12 cellular contexts compared by ENCODE assay signal in the genomic region with DNA sequence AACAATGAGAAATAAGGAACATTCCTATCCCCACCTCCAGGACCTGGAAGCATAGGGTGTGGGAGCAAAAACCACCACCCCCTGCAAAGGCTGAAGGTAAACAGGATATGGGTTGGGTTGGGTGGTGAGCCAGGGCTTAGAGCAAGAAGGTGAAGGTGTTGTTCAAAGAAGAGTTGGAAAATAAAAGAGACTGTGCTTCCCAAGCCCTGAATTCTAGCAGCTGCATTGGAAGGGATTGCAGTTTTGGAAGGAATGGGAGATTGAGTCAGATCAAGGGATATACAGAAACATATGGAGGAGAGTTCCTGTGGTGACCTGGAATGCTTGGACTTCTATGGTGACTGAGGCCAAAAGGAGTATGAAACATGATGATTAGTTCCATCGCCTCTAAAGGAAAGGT. TPM values are rescaled to one million over a fixed set of nuclear protein-coding genes. Genes with fewer than 3 reads are reported as not detected.
DNase-seq lines count a peak whose midpoint lies in the region; ATAC-seq, FAIRE-seq and TF ChIP-seq lines count a peak whose summit lies in the region.
"Had no signal": no experiment of that assay in that cellular context is flagged by ENCODE, and none has a peak within 500 bp of the region (broad histone marks: within the 10 kb centered on the region; RNA-seq: fewer than 3 reads in every experiment).

No MANE protein-coding gene starts in this region.

- TF ChIP-seq CTCF in HCT116 (IDR thresholded peaks at IDR 0.05 in 2 of 3, conservative IDR thresholded peaks at IDR 0.05 in 1 of 3; ENCODE audit: borderline replicate concordance in 1 of 3, insufficient read depth in 1 of 3, low read depth in 2 of 3, low read length in 2 of 3), result no peak
- no peak for TF ChIP-seq CTCF in astrocyte (IDR thresholded peaks at IDR 0.05; ENCODE audit: insufficient read depth, low read depth, low read length)
- TF ChIP-seq CTCF in foreskin keratinocyte (conservative IDR thresholded peaks at IDR 0.05), result no peak
- TF ChIP-seq CTCF in sigmoid colon (IDR thresholded peaks at IDR 0.05), result no peak

- H3K4me1 Mint-ChIP-seq in astrocyte (ENCODE audit: low read depth, unreplicated experiment), result no peaks in the 10 kb centered on the region
- H3K4me1 Mint-ChIP-seq in stimulated activated memory B cell treated with anti-CD40 and anti-IgM and Interleukin-4, amounts not matched to agents 10 μg/mL and 1 μg/mL and 100 μg/mL, for 72 hours, result no peaks in the 10 kb centered on the region

- H3K79me2 ChIP-seq in HCT116 (ENCODE audit: insufficient read depth, low read length) (peaks cover 33% of the 10 kb centered on the region), astrocyte (ENCODE audit: insufficient read depth, low read length) (no peaks in the 10 kb centered on the region)

- BruUV-seq in HCT116 (replicated peaks; lab: Mats Ljungman, UMichigan), result no TSS peak

- no peaks in the 10 kb centered on the region for H3K9me3 Mint-ChIP-seq in astrocyte (ENCODE audit: unreplicated experiment)
- no peaks in the 10 kb centered on the region for H3K9me3 Mint-ChIP-seq in stimulated activated memory B cell treated with anti-CD40 and anti-IgM and Interleukin-4, amounts not matched to agents 10 μg/mL and 1 μg/mL and 100 μg/mL, for 72 hours
- H3K9me3 Mint-ChIP-seq: naive thymus-derived CD8-positive, alpha-beta T cell had no signal

- WGBS in sigmoid colon, 2 donors, result 83 to 97% methylated on average over 1 of the region's 1 CpG

- peak overlapping the region; percentile 92 for H3K27ac ChIP-seq in HCT116 (ENCODE audit: low read depth, low read length)
- H3K27ac ChIP-seq in astrocyte (ENCODE audit: low read depth, low read length), result peak overlapping the region; percentile 74
- H3K27ac ChIP-seq in foreskin keratinocyte, result no peak overlapping the region
- H3K27ac ChIP-seq in sigmoid colon, result no peak overlapping the region
- H3K27ac ChIP-seq: thoracic aorta had no signal

- H3K27ac Mint-ChIP-seq in astrocyte (ENCODE audit: unreplicated experiment), result no peak overlapping the region
- H3K27ac Mint-ChIP-seq in stimulated activated memory B cell treated with anti-CD40 and anti-IgM and Interleukin-4, amounts not matched to agents 10 μg/mL and 1 μg/mL and 100 μg/mL, for 72 hours, result no peak overlapping the region
- H3K27ac Mint-ChIP-seq: naive thymus-derived CD8-positive, alpha-beta T cell had no signal

- no peaks in the 10 kb centered on the region for H3K9me3 ChIP-seq in HCT116 (ENCODE audit: control insufficient read depth in 1 of 2, insufficient read depth in 1 of 2, low read depth in 1 of 2, low read length in 2 of 2)
- H3K9me3 ChIP-seq in astrocyte (ENCODE audit: insufficient read depth, low read depth, low read length), result no peaks in the 10 kb centered on the region
- no peaks in the 10 kb centered on the region for H3K9me3 ChIP-seq in sigmoid colon
- H3K9me3 ChIP-seq: thoracic aorta had no signal

- H3K9ac ChIP-seq in HCT116 (ENCODE audit: low read length) (peak overlapping the region; percentile 60), astrocyte (ENCODE audit: low read length) (no peak overlapping the region)

- RAD21 ChIA-PET in HCT116 (lab: Charles Lee; ENCODE audit: low non-redundant PET in 1 of 2, low total read pairs in 2 of 2, uncharacterized antibody in 2 of 2, unreplicated experiment in 2 of 2), result no interaction called here

- H4K20me1 ChIP-seq in HCT116 (ENCODE audit: insufficient read depth) (no peaks in the 10 kb centered on the region), astrocyte (ENCODE audit: insufficient read depth, low read length) (no peaks in the 10 kb centered on the region)

- intact Hi-C loops in HCT116 (cut with micrococcal nuclease), result loop anchor here (2.0 kb wide), 1 partner anchor 93 kb away; no protein-coding TSS in a partner anchor
- intact Hi-C loops in sigmoid colon (cut with DNase I), result no loop called here

- H3K36me3 ChIP-seq in HCT116 (ENCODE audit: control insufficient read depth in 1 of 2, insufficient read depth in 2 of 2, low read length in 2 of 2) (no peaks in the 10 kb centered on the region), astrocyte (ENCODE audit: insufficient read depth, low read length) (no peaks in the 10 kb centered on the region), sigmoid colon (no peaks in the 10 kb centered on the region)
- H3K36me3 ChIP-seq: thoracic aorta had no signal

- TF ChIP-seq RAD21 in HCT116 (IDR thresholded peaks at IDR 0.05; ENCODE audit: low read depth), result 0 out of 2 replicates have a peak, but pooled peaks have one; percentile 11

- H3K4me2 ChIP-seq in HCT116 (ENCODE audit: low read length), result peak overlapping the region; percentile 77
- H3K4me2 ChIP-seq in astrocyte (ENCODE audit: low read length), result peak overlapping the region; percentile 58

- ATAC-seq in HCT116 (peak; percentile 79), foreskin keratinocyte (peak; percentile 25), HG03565 (IDR thresholded peaks at IDR 0.05; ENCODE audit: unreplicated experiment) (no peak)
- ATAC-seq in stimulated activated memory B cell treated with anti-CD40 and anti-IgM and Interleukin-4, amounts not matched to agents 10 μg/mL and 1 μg/mL and 100 μg/mL, for 72 hours, result no peak

- peak; percentile 77 for DNase-seq in AG20443 (ENCODE audit: low spot score)
- DNase-seq in HCT116 (ENCODE audit: low read depth, low spot score), result peak; percentile 73
- DNase-seq in astrocyte (ENCODE audit: low read depth), result peak; percentile 96
- peak in 1 of 2 donors; percentile 39 for DNase-seq in foreskin keratinocyte
- DNase-seq in NCI-H128 (lab: John Stamatoyannopoulos, UW; ENCODE audit: unreplicated experiment), result no peak
- DNase-seq in sigmoid colon, result no peak
- DNase-seq: activated naive CD4-positive, alpha-beta T cell treated with Interleukin-2 at 50 U/mL for 16 hours had no signal

- no peak for FAIRE-seq in astrocyte (lab: Jason Lieb, UNC)
- FAIRE-seq: RCC 7860 had no signal

- H3K4me3 Mint-ChIP-seq in astrocyte (ENCODE audit: unreplicated experiment), result no peak overlapping the region
- no peak overlapping the region for H3K4me3 Mint-ChIP-seq in stimulated activated memory B cell treated with anti-CD40 and anti-IgM and Interleukin-4, amounts not matched to agents 10 μg/mL and 1 μg/mL and 100 μg/mL, for 72 hours
- H3K4me3 Mint-ChIP-seq: naive thymus-derived CD8-positive, alpha-beta T cell had no signal

- H2AFZ ChIP-seq in HCT116 (ENCODE audit: low read depth, low read length, poor library complexity, severe bottlenecking) (no peak overlapping the region), astrocyte (ENCODE audit: low read depth, low read length) (no peak overlapping the region)

- TF ChIP-seq POLR2A in HCT116 (IDR thresholded peaks at IDR 0.05; ENCODE audit: borderline replicate concordance, extremely low read depth, insufficient read depth, insufficient read length) (no peak), sigmoid colon (IDR thresholded peaks at IDR 0.05) (no peak)

- H3K36me3 Mint-ChIP-seq in astrocyte (ENCODE audit: low read depth, unreplicated experiment), result no peaks in the 10 kb centered on the region
- H3K36me3 Mint-ChIP-seq in stimulated activated memory B cell treated with anti-CD40 and anti-IgM and Interleukin-4, amounts not matched to agents 10 μg/mL and 1 μg/mL and 100 μg/mL, for 72 hours, result no peaks in the 10 kb centered on the region
- H3K36me3 Mint-ChIP-seq: naive thymus-derived CD8-positive, alpha-beta T cell had no signal

- POLR2A ChIA-PET in HCT116 (lab: Charles Lee), result interaction anchor here (0.6 to 8.5 kb wide), 11 partner anchors 11 to 216 kb away, joined by 3 to 71 read pairs (median 6); no protein-coding TSS in a partner anchor

- H3K4me1 ChIP-seq in HCT116 (ENCODE audit: control insufficient read depth in 1 of 2, insufficient read depth in 2 of 2, low read length in 2 of 2) (peaks cover 69 to 86% of the 10 kb centered on the region in 2 experiments), astrocyte (ENCODE audit: insufficient read depth, low read length) (peaks cover 26% of the 10 kb centered on the region), foreskin keratinocyte (peaks cover 24% of the 10 kb centered on the region), sigmoid colon (no peaks in the 10 kb centered on the region)

- no peaks in the 10 kb centered on the region for H3K9me2 ChIP-seq in HCT116 (ENCODE audit: insufficient read depth)

- CTCF ChIA-PET in HCT116 (lab: Charles Lee), result interaction anchor here (3.0 kb wide), 1 partner anchor 11 kb away, joined by 8 read pairs; no protein-coding TSS in a partner anchor

- no peaks in the 10 kb centered on the region for H3K27me3 Mint-ChIP-seq in astrocyte (ENCODE audit: low read depth, unreplicated experiment)
- H3K27me3 Mint-ChIP-seq in stimulated activated memory B cell treated with anti-CD40 and anti-IgM and Interleukin-4, amounts not matched to agents 10 μg/mL and 1 μg/mL and 100 μg/mL, for 72 hours, result no peaks in the 10 kb centered on the region
- H3K27me3 Mint-ChIP-seq: naive thymus-derived CD8-positive, alpha-beta T cell had no signal

- H3K27me3 ChIP-seq in HCT116 (ENCODE audit: insufficient read depth, low read length), result no peaks in the 10 kb centered on the region
- no peaks in the 10 kb centered on the region for H3K27me3 ChIP-seq in astrocyte (ENCODE audit: insufficient read depth, low read length)
- no peaks in the 10 kb centered on the region for H3K27me3 ChIP-seq in foreskin keratinocyte
- no peaks in the 10 kb centered on the region for H3K27me3 ChIP-seq in sigmoid colon

- no peak for TF ChIP-seq EP300 in sigmoid colon (IDR thresholded peaks at IDR 0.05)

- H3K4me3 ChIP-seq in HCT116 (replicated peaks in 1 of 2; ENCODE audit: low read depth in 1 of 2, low read length in 2 of 2) (peak overlapping the region; percentile 19 to 44), astrocyte (ENCODE audit: insufficient read depth, low read depth, low read length) (no peak overlapping the region), sigmoid colon (no peak overlapping the region)
- H3K4me3 ChIP-seq: thoracic aorta had no signal

TF ChIP-seq in HCT116, 20 proteins besides CTCF, POLR2A, EP300 and RAD21 (continues in another document):
- TF ChIP-seq ZFX (IDR thresholded peaks at IDR 0.05), result no peak
- peak; percentile 38; the same call in 1 of the 2 replicates for TF ChIP-seq CEBPB (IDR thresholded peaks at IDR 0.05; ENCODE audit: low read depth)
- TF ChIP-seq ZNF274 (IDR thresholded peaks at IDR 0.05; ENCODE audit: low read depth, low read length), result no peak
- TF ChIP-seq FOSL1 (IDR thresholded peaks at IDR 0.05; ENCODE audit: low read depth), result 0 out of 2 replicates have a peak, but pooled peaks have one; percentile 16
- TF ChIP-seq SP1 (IDR thresholded peaks at IDR 0.05; ENCODE audit: low read depth), result peak; percentile 91
- TF ChIP-seq EZH2 (IDR thresholded peaks at IDR 0.05), result no peak
- TF ChIP-seq, protein P1, sequence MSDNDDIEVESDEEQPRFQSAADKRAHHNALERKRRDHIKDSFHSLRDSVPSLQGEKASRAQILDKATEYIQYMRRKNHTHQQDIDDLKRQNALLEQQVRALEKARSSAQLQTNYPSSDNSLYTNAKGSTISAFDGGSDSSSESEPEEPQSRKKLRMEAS (IDR thresholded peaks at IDR 0.05), result no peak
- TF ChIP-seq SIN3A (IDR thresholded peaks at IDR 0.05; ENCODE audit: low read depth), result peak; percentile 13; the same call in 1 of the 2 replicates

RNA-seq across cellular contexts. Expression of gene MTAP, which starts 24.7 kb away (rescaled TPM):
- total RNA-seq in HCT116 (2021; ENCODE audit: unreplicated experiment) (326 TPM), astrocyte (43.8 and 56.1 TPM in 2 replicates), foreskin keratinocyte (61.9 and 64.3 TPM in 2 replicates), sigmoid colon (10 to 100 TPM; 19.9 to 28.5 (median 23.7) TPM)
- polyA plus RNA-seq in HCT116 (2012), result 76.1 and 98.0 TPM in 2 replicates
- polyA plus RNA-seq in foreskin keratinocyte (24.6 and 29.9 TPM in 2 replicates), sigmoid colon (10 to 100 TPM in 1 of 3 donors, 1 to 10 TPM in 2; 7.6 to 13.5 (median 7.8) TPM)

Comparison
In these comparisons a context has a peak if more than half of its experiments do, and no peak if none do; other contexts are left out.
1. DNase-seq: peak in AG20443 (single experiment), HCT116 (single experiment) and astrocyte (single experiment); none in NCI-H128 (single experiment) and sigmoid colon (single experiment).
2. ATAC-seq: peak in HCT116 (single experiment) and foreskin keratinocyte (single experiment); none in stimulated activated memory B cell treated with anti-CD40 and anti-IgM and Interleukin-4, amounts not matched to agents 10 μg/mL and 1 μg/mL and 100 μg/mL, for 72 hours (single experiment) and HG03565 (single experiment).
3. H3K27ac ChIP-seq: peak in HCT116 (single experiment) and astrocyte (single experiment); none in foreskin keratinocyte (single experiment) and sigmoid colon (0 of 4).
4. H3K4me3 ChIP-seq: peak in HCT116 (2 of 2); none in astrocyte (single experiment) and sigmoid colon (0 of 4).